In genomic region chr7:22697897-22698645, GRCh38 we compare ENCODE assay signal across 8 cellular contexts. TPM values are rescaled to one million over a fixed set of nuclear protein-coding genes. Genes with fewer than 3 reads are reported as not detected.
DNase-seq lines count a peak whose midpoint lies in the region; ATAC-seq and TF ChIP-seq lines count a peak whose summit lies in the region.

No MANE protein-coding gene starts in this region.

- H3K27me3 Mint-ChIP-seq in endothelial cell (ENCODE audit: unreplicated experiment): peaks cover 2% of the 10 kb centered on the region

- no peak for DNase-seq in endothelial cell (ENCODE audit: low spot score)
- DNase-seq in NCI-H446 (lab: John Stamatoyannopoulos, UW): no peak
- DNase-seq in SK-N-DZ (ENCODE audit: low spot score): no peak
- no peak for DNase-seq in stimulated activated CD4-positive, alpha-beta T cell treated with anti-CD3 and anti-CD28 coated beads, Interleukin-2, amount 100 ng/mL, for 48 hours
- no peak for DNase-seq in tibial artery

- no peak for TF ChIP-seq CTCF in endothelial cell (IDR thresholded peaks at IDR 0.05; ENCODE audit: unreplicated experiment)
- no peak for TF ChIP-seq CTCF in tibial artery (IDR thresholded peaks at IDR 0.05)

- no peaks in the 10 kb centered on the region for H3K9me3 Mint-ChIP-seq in endothelial cell (ENCODE audit: unreplicated experiment)

- H3K27ac Mint-ChIP-seq in endothelial cell (ENCODE audit: unreplicated experiment): peak overlapping the region; percentile 6

- H3K27me3 ChIP-seq in tibial artery: no peaks in the 10 kb centered on the region

- no peak overlapping the region for H3K4me3 Mint-ChIP-seq in endothelial cell (ENCODE audit: unreplicated experiment)

- H3K36me3 ChIP-seq in tibial artery: no peaks in the 10 kb centered on the region

- H3K4me1 Mint-ChIP-seq in endothelial cell (ENCODE audit: unreplicated experiment): peaks cover 37% of the 10 kb centered on the region

- intact Hi-C loops in tibial artery (cut with DNase I; ENCODE audit: low total_unique reads): no loop called here

- no peaks in the 10 kb centered on the region for H3K36me3 Mint-ChIP-seq in endothelial cell (ENCODE audit: low read depth, unreplicated experiment)

- no peaks in the 10 kb centered on the region for H3K4me1 ChIP-seq in tibial artery

- no peak overlapping the region for H3K27ac ChIP-seq in tibial artery

- H3K4me3 ChIP-seq in tibial artery: no peak overlapping the region

- H3K9me3 ChIP-seq in tibial artery: no peaks in the 10 kb centered on the region

- ATAC-seq in GM18502 (IDR thresholded peaks at IDR 0.05; ENCODE audit: poor library complexity, unreplicated experiment) (peak; percentile 80), GM21447 (IDR thresholded peaks at IDR 0.05; ENCODE audit: unreplicated experiment) (peak; percentile 75), HG03469 (IDR thresholded peaks at IDR 0.05; ENCODE audit: unreplicated experiment) (peak; percentile 64)

RNA-seq across cellular contexts. Expression of gene IL6, which starts 28.9 kb away (rescaled TPM):
- total RNA-seq in endothelial cell (ENCODE audit: unreplicated experiment): not detected
- not detected in 2 replicates for polyA plus RNA-seq in SK-N-DZ (2014; cell fraction: cytosol; rRNA removed)
- polyA plus RNA-seq in SK-N-DZ (2014; cell fraction: nucleus; rRNA removed): not detected in 2 replicates
